7 cellular contexts compared by ENCODE assay signal in the genomic region with DNA sequence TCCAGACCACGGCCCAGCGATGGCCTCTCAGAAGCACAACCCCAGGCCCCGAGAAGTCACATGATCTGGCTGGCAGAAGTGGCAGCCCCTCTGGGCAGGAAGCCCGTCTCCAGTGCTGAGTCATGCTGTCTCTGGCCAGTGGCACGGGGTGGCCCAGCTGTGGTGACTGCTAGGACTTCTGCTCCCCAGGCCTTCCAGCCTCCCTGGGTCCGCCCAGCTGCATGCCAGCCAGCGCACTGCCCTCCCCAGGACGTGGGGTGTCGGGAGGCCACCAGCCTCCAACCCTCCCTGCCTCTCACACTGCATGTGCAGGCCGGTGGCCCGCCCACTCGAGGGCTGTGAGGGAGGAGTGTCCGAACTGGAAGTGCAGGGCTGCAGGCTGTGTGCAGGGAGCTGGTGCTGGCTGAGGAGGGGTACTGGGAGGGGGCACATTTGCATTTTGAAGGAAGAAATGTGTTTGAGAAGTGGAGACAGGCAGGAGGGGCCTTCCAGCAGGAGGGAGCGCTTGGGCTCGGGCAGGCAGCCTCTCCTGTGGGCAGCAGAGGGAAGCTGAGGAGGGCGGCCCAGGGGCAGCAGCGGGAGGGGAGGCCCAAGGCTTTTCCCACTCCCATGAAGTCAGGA. TPM values are rescaled to one million over a fixed set of nuclear protein-coding genes. Genes with fewer than 3 reads are reported as not detected.
DNase-seq lines count a peak whose midpoint lies in the region; ATAC-seq and TF ChIP-seq lines count a peak whose summit lies in the region.

No MANE protein-coding gene starts in this region.

- no peak overlapping the region for H3K4me3 Mint-ChIP-seq in progenitor cell of endocrine pancreas (ENCODE audit: low read depth)

- DNase-seq in H7: peak; percentile 73
- DNase-seq in SHP77 (lab: John Stamatoyannopoulos, UW): peak; percentile 96 to 97
- DNase-seq in fibroblast of pulmonary artery (ENCODE audit: low read depth): peak; percentile 46
- peak; percentile 27 to 95 (median 86) for DNase-seq in nucleus accumbens (lab: John Stamatoyannopoulos, UW)
- no peak for DNase-seq in progenitor cell of endocrine pancreas (ENCODE audit: low spot score, unreplicated experiment)

- H3K9me3 Mint-ChIP-seq in progenitor cell of endocrine pancreas (ENCODE audit: low read depth): no peaks in the 10 kb centered on the region

- peaks cover 1% of the 10 kb centered on the region for H3K4me1 Mint-ChIP-seq in progenitor cell of endocrine pancreas (ENCODE audit: low read depth)

- H3K36me3 Mint-ChIP-seq in progenitor cell of endocrine pancreas (ENCODE audit: insufficient read depth): no peaks in the 10 kb centered on the region

- no peaks in the 10 kb centered on the region for H3K27me3 ChIP-seq in H7 (ENCODE audit: control insufficient read depth, insufficient read depth, low read length)

- H3K27me3 Mint-ChIP-seq in progenitor cell of endocrine pancreas: no peaks in the 10 kb centered on the region

- H3K36me3 ChIP-seq in H7 (replicated peaks; ENCODE audit: control insufficient read depth, insufficient read depth, low read length): no peaks in the 10 kb centered on the region

- H3K4me3 ChIP-seq in H7 (ENCODE audit: insufficient read depth, low read depth, low read length): no peak overlapping the region
- H3K4me3 ChIP-seq in fibroblast of pulmonary artery (replicated peaks; ENCODE audit: low read depth, low read length): no peak overlapping the region

- no peak overlapping the region for H3K27ac Mint-ChIP-seq in progenitor cell of endocrine pancreas

- TF ChIP-seq CTCF in fibroblast of pulmonary artery (IDR thresholded peaks at IDR 0.05; ENCODE audit: low read length, missing control alignments): no peak
- TF ChIP-seq CTCF in progenitor cell of endocrine pancreas (IDR thresholded peaks at IDR 0.05; ENCODE audit: unreplicated experiment): no peak

- ATAC-seq in HG03025 (IDR thresholded peaks at IDR 0.05; ENCODE audit: low FRiP score, unreplicated experiment) (no peak), GM21367 (IDR thresholded peaks at IDR 0.05; ENCODE audit: unreplicated experiment) (no peak)

RNA-seq across cellular contexts. Expression of gene HPCAL1, which starts 17.0 kb away (rescaled TPM):
- total RNA-seq in H7 (2014; rRNA removed; shearing (Covaris generic)): 21.8 and 22.0 TPM in 2 replicates
- 16.5 and 16.8 TPM in 2 replicates for total RNA-seq in progenitor cell of endocrine pancreas
